Comparison of ENCODE assay signal across 1 cellular context in the genomic region with DNA sequence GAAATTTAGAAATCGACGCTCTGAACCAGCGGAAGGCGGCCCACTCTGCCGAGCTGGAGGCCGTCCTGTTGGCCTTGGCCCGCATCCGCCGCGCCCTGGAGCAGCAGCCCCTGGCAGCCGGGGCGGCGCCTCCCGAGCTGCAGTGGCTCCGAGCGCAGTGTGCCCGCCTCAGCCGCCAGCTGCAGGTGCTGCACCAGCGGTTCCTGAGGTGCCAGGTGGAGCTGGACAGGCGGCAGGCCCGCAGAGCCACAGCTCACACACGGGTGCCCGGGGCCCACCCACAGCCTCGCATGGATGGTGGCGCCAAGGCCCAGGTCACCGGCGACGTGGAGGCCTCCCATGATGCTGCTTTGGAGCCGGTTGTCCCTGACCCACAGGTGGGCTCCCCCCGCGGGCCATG.
TF ChIP-seq lines count a peak whose summit lies in the region.

No MANE protein-coding gene starts in this region.

TF ChIP-seq in GM23338, 12 proteins besides CTCF, POLR2A, EP300 and RAD21 (continued from another document):
- TF ChIP-seq, protein P1, sequence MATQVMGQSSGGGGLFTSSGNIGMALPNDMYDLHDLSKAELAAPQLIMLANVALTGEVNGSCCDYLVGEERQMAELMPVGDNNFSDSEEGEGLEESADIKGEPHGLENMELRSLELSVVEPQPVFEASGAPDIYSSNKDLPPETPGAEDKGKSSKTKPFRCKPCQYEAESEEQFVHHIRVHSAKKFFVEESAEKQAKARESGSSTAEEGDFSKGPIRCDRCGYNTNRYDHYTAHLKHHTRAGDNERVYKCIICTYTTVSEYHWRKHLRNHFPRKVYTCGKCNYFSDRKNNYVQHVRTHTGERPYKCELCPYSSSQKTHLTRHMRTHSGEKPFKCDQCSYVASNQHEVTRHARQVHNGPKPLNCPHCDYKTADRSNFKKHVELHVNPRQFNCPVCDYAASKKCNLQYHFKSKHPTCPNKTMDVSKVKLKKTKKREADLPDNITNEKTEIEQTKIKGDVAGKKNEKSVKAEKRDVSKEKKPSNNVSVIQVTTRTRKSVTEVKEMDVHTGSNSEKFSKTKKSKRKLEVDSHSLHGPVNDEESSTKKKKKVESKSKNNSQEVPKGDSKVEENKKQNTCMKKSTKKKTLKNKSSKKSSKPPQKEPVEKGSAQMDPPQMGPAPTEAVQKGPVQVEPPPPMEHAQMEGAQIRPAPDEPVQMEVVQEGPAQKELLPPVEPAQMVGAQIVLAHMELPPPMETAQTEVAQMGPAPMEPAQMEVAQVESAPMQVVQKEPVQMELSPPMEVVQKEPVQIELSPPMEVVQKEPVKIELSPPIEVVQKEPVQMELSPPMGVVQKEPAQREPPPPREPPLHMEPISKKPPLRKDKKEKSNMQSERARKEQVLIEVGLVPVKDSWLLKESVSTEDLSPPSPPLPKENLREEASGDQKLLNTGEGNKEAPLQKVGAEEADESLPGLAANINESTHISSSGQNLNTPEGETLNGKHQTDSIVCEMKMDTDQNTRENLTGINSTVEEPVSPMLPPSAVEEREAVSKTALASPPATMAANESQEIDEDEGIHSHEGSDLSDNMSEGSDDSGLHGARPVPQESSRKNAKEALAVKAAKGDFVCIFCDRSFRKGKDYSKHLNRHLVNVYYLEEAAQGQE (IDR thresholded peaks at IDR 0.05; ENCODE audit: unreplicated experiment), result no peak
